Comparison of ENCODE assay signal across 20 cellular contexts in the genomic region with DNA sequence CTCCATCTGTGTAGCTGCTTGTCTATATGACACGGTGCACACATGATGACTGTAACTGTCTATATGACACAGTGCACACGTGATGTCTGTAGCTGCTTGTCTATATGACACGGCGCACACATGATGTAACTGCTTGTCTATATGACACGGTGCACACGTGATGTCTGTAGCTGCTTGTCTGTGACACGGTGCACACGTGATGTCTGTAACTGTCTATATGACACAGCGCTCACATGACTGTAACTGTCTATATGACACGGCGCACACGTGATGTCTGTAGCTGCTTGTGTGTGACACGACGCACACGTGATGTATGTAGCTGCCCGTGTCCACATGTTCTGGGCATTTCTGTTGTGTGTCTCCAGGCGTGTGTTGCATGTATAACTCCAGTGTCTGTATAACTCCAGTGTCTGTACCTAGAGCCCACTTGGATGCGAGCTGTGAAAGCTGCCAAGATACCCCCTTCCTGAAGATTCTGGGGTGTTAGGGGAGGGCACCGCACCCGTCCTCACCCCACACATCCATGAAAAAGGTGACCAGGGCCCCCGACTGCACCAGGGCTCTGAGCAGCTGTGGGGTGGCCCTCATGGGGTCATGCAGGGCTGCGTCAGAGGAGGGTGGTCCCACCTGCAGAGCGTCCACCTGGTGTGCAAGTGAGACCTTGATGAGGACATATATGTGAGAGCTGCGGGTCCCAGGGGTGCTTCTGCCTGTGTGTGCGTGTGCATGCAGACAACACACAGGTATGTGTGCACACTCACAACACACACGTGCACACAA.
DNase-seq lines count a peak whose midpoint lies in the region; ATAC-seq, FAIRE-seq and TF ChIP-seq lines count a peak whose summit lies in the region.
"Had no signal": no experiment of that assay in that cellular context is flagged by ENCODE, and none has a peak within 500 bp of the region (broad histone marks: within the 10 kb centered on the region; RNA-seq: fewer than 3 reads in every experiment).

No MANE protein-coding gene starts in this region.

- H3K9me3 ChIP-seq in right atrium auricular region (no peaks in the 10 kb centered on the region), right cardiac atrium (ENCODE audit: control insufficient read depth, low read length) (no peaks in the 10 kb centered on the region), kidney (ENCODE audit: control insufficient read depth in 1 of 2, low read length in 2 of 2) (no peaks in the 10 kb centered on the region), sigmoid colon (no peaks in the 10 kb centered on the region)
- H3K9me3 ChIP-seq: A549 had no signal

- H3K36me3 ChIP-seq in right atrium auricular region = no peaks in the 10 kb centered on the region
- H3K36me3 ChIP-seq in kidney (ENCODE audit: control insufficient read depth in 1 of 2, insufficient read depth in 2 of 2, low read length in 2 of 2) = no peaks in the 10 kb centered on the region
- H3K36me3 ChIP-seq in sigmoid colon = no peaks in the 10 kb centered on the region

- TF ChIP-seq CTCF in right atrium auricular region (IDR thresholded peaks at IDR 0.05) (no peak), kidney (IDR thresholded peaks at IDR 0.05; ENCODE audit: borderline replicate concordance, extremely low read depth, insufficient read depth) (no peak), sigmoid colon (IDR thresholded peaks at IDR 0.05) (no peak)

- WGBS in right cardiac atrium = 92% methylated on average over 26 of the region's 26 CpGs
- WGBS in sigmoid colon, 2 donors = 90 to 94% methylated on average over 26 of the region's 26 CpGs

- H3K9ac ChIP-seq in kidney (ENCODE audit: low read length in 2 of 2) = no peak overlapping the region

- no peaks in the 10 kb centered on the region for H3K9me3 Mint-ChIP-seq in activated T-cell treated with anti-CD3 and anti-CD28 coated beads, Interleukin-2, amount 50 U/mL, for 4 hours
- H3K9me3 Mint-ChIP-seq: CD4-positive, alpha-beta T cell had no signal

- ATAC-seq in right cardiac atrium (no peak), HG02623 (IDR thresholded peaks at IDR 0.05; ENCODE audit: unreplicated experiment) (no peak), GM19351 (IDR thresholded peaks at IDR 0.05; ENCODE audit: unreplicated experiment) (no peak)
- no peak for ATAC-seq in activated T-cell treated with anti-CD3 and anti-CD28 coated beads, Interleukin-2, amount 50 U/mL, for 4 hours
- ATAC-seq: A549 had no signal

- no peaks in the 10 kb centered on the region for H3K27me3 Mint-ChIP-seq in activated T-cell treated with anti-CD3 and anti-CD28 coated beads, Interleukin-2, amount 50 U/mL, for 4 hours (ENCODE audit: low read depth)
- H3K27me3 Mint-ChIP-seq: CD4-positive, alpha-beta T cell had no signal

- H3K4me3 Mint-ChIP-seq in activated T-cell treated with anti-CD3 and anti-CD28 coated beads, Interleukin-2, amount 50 U/mL, for 4 hours = no peak overlapping the region
- H3K4me3 Mint-ChIP-seq: CD4-positive, alpha-beta T cell had no signal

- no peak overlapping the region for H3K27ac ChIP-seq in right atrium auricular region
- H3K27ac ChIP-seq in right cardiac atrium (ENCODE audit: low read length) = no peak overlapping the region
- H3K27ac ChIP-seq in kidney (ENCODE audit: low read depth in 2 of 2, low read length in 2 of 2) = no peak overlapping the region
- no peak overlapping the region for H3K27ac ChIP-seq in sigmoid colon
- H3K27ac ChIP-seq: A549, RWPE1 had no signal

- no peak for TF ChIP-seq POLR2A in sigmoid colon (IDR thresholded peaks at IDR 0.05)

- DNase-seq in right atrium auricular region (ENCODE audit: low spot score) (peak; percentile 4), right cardiac atrium (no peak), kidney (peak; percentile 38), sigmoid colon (peak; percentile 10), cortex of kidney (lab: John Stamatoyannopoulos, UW) (no peak)
- no peak for DNase-seq in activated T-cell treated with anti-CD3 and anti-CD28 coated beads, Interleukin-2, amount 50 U/mL, for 4 hours
- DNase-seq: CD4-positive, alpha-beta T cell; DMS153; GDM1; KG1; NCI-H1105 treated with DMSO at 0.1 percent for 48 hours; NCI-H1694 treated with DMSO at 0.1 percent for 48 hours; NCI-H510A treated with DMSO at 0.1 percent for 48 hours; NCI-H82; SIG-M5 had no signal

- H3K4me1 ChIP-seq in right atrium auricular region (peaks cover 0 to 20% of the 10 kb centered on the region in 2 donors), right cardiac atrium (ENCODE audit: control insufficient read depth, insufficient read depth, low read length) (no peaks in the 10 kb centered on the region), kidney (ENCODE audit: control insufficient read depth in 1 of 2, insufficient read depth in 1 of 2, low read depth in 1 of 2, low read length in 2 of 2) (no peaks in the 10 kb centered on the region), sigmoid colon (peaks cover 0 to 17% (median 10%) of the 10 kb centered on the region in 4 donors)
- H3K4me1 ChIP-seq: A549 had no signal

- FAIRE-seq in kidney (lab: Jason Lieb, UNC) = no peak
- FAIRE-seq: A549, H1 had no signal

- intact Hi-C loops in right cardiac atrium (cut with DNase I) = no loop called here
- intact Hi-C loops in kidney (cut with DNase I) = no loop called here
- intact Hi-C loops in sigmoid colon (cut with DNase I) = no loop called here

- no peaks in the 10 kb centered on the region for H3K4me1 Mint-ChIP-seq in activated T-cell treated with anti-CD3 and anti-CD28 coated beads, Interleukin-2, amount 50 U/mL, for 4 hours (ENCODE audit: low read depth)

- TF ChIP-seq EP300 in sigmoid colon (IDR thresholded peaks at IDR 0.05) = no peak

- no peaks in the 10 kb centered on the region for H3K36me3 Mint-ChIP-seq in activated T-cell treated with anti-CD3 and anti-CD28 coated beads, Interleukin-2, amount 50 U/mL, for 4 hours (ENCODE audit: insufficient read depth)

- no peaks in the 10 kb centered on the region for H3K27me3 ChIP-seq in right atrium auricular region
- H3K27me3 ChIP-seq in right cardiac atrium (ENCODE audit: control insufficient read depth, insufficient read depth) = no peaks in the 10 kb centered on the region
- no peaks in the 10 kb centered on the region for H3K27me3 ChIP-seq in sigmoid colon

- H3K4me3 ChIP-seq in right atrium auricular region (no peak overlapping the region), right cardiac atrium (ENCODE audit: low read length) (no peak overlapping the region), kidney (ENCODE audit: low read length in 2 of 2) (no peak overlapping the region), sigmoid colon (no peak overlapping the region)
- H3K4me3 ChIP-seq: A549 had no signal

Comparison
In these comparisons a context has a peak if more than half of its experiments do, and no peak if none do; other contexts are left out.
1. DNase-seq: peak in right atrium auricular region (single experiment), kidney (single experiment) and sigmoid colon (single experiment); none in right cardiac atrium (0 of 3), cortex of kidney (single experiment) and activated T-cell treated with anti-CD3 and anti-CD28 coated beads, Interleukin-2, amount 50 U/mL, for 4 hours (single experiment).